In genomic region chr7:50265968-50266694, GRCh38 we compare ENCODE assay signal across 14 cellular contexts. TPM values are rescaled to one million over a fixed set of nuclear protein-coding genes. Genes with fewer than 3 reads are reported as not detected.
DNase-seq lines count a peak whose midpoint lies in the region; ATAC-seq, FAIRE-seq and TF ChIP-seq lines count a peak whose summit lies in the region.
"Had no signal": no experiment of that assay in that cellular context is flagged by ENCODE, and none has a peak within 500 bp of the region (broad histone marks: within the 10 kb centered on the region; RNA-seq: fewer than 3 reads in every experiment).

No MANE protein-coding gene starts in this region.

- TF ChIP-seq CTCF in right lobe of liver (IDR thresholded peaks at IDR 0.05) = no peak
- no peak for TF ChIP-seq CTCF in HepG2 (CRISPR knock-in tag; IDR thresholded peaks at IDR 0.05)
- no peak for TF ChIP-seq CTCF in gastroesophageal sphincter (IDR thresholded peaks at IDR 0.05)

- no peaks in the 10 kb centered on the region for H3K79me2 ChIP-seq in HepG2 (ENCODE audit: insufficient read depth, low read length)

- no TSS peak for BruUV-seq in HepG2 (replicated peaks; lab: Mats Ljungman, UMichigan)

- TF ChIP-seq POLR2A in right lobe of liver (IDR thresholded peaks at IDR 0.05) = no peak
- TF ChIP-seq POLR2A in HepG2 (IDR thresholded peaks at IDR 0.05; ENCODE audit: insufficient read depth in 1 of 2, low read depth in 2 of 2, low read length in 2 of 2) = no peak
- no peak for TF ChIP-seq POLR2A in gastroesophageal sphincter (IDR thresholded peaks at IDR 0.05)

- ATAC-seq in right lobe of liver (peak in 3 of 4 donors; percentile 15 to 33 (median 33)), HepG2 (no peak), gastroesophageal sphincter (peak; percentile 19), GM21528 (IDR thresholded peaks at IDR 0.05; ENCODE audit: low FRiP score, unreplicated experiment) (no peak)

- DNase-seq in right lobe of liver = no peak
- no peak for DNase-seq in HepG2 (ENCODE audit: low spot score)
- DNase-seq in activated CD4-positive, alpha-beta memory T cell treated with anti-CD3 and anti-CD28 coated beads, Interleukin-2, amount 10 ng/mL, durations not matched to agents 7 days and 5 days = peak; percentile 32
- no peak for DNase-seq in urothelium cell line (ENCODE audit: low spot score)
- DNase-seq in ACHN = no peak
- DNase-seq in NCI-H2029 treated with DMSO at 0.1 percent for 48 hours (lab: John Stamatoyannopoulos, UW) = no peak
- DNase-seq: GM23248, PC-9 had no signal

- no peaks in the 10 kb centered on the region for H3K36me3 ChIP-seq in right lobe of liver
- H3K36me3 ChIP-seq in HepG2 (replicated peaks in 1 of 2; ENCODE audit: control insufficient read depth in 1 of 2, insufficient read depth in 2 of 2, low read length in 2 of 2) = no peaks in the 10 kb centered on the region
- H3K36me3 ChIP-seq in gastroesophageal sphincter = no peaks in the 10 kb centered on the region

- H3K4me2 ChIP-seq in HepG2 (ENCODE audit: low read depth, low read length) = no peak overlapping the region
- H3K4me2 ChIP-seq: PC-9 had no signal

- H3K27ac Mint-ChIP-seq in activated CD4-positive, alpha-beta memory T cell treated with anti-CD3 and anti-CD28 coated beads, Interleukin-2, amount 10 ng/mL, durations not matched to agents 7 days and 5 days = peak overlapping the region; percentile 98
- H3K27ac Mint-ChIP-seq: brain, progenitor cell of endocrine pancreas had no signal

- TF ChIP-seq RAD21 in HepG2 (CRISPR knock-in tag; IDR thresholded peaks at IDR 0.05) = no peak

- no peaks in the 10 kb centered on the region for H3K27me3 Mint-ChIP-seq in activated CD4-positive, alpha-beta memory T cell treated with anti-CD3 and anti-CD28 coated beads, Interleukin-2, amount 10 ng/mL, durations not matched to agents 7 days and 5 days

- H3K9me3 ChIP-seq in right lobe of liver = no peaks in the 10 kb centered on the region
- H3K9me3 ChIP-seq in HepG2 (ENCODE audit: low read length) = no peaks in the 10 kb centered on the region
- no peaks in the 10 kb centered on the region for H3K9me3 ChIP-seq in gastroesophageal sphincter

- H3K4me1 ChIP-seq in right lobe of liver (no peaks in the 10 kb centered on the region), HepG2 (ENCODE audit: insufficient read depth, low read length) (no peaks in the 10 kb centered on the region), gastroesophageal sphincter (no peaks in the 10 kb centered on the region)

- intact Hi-C loops in right lobe of liver (cut with DNase I) (no loop called here), HepG2 (cut with micrococcal nuclease; ENCODE audit: unreplicated experiment) (no loop called here)

- peak overlapping the region; percentile 62 for H3K4me3 Mint-ChIP-seq in activated CD4-positive, alpha-beta memory T cell treated with anti-CD3 and anti-CD28 coated beads, Interleukin-2, amount 10 ng/mL, durations not matched to agents 7 days and 5 days
- H3K4me3 Mint-ChIP-seq: brain had no signal

- H3K9ac ChIP-seq in HepG2 (ENCODE audit: insufficient read depth, low read depth, low read length) = no peak overlapping the region
- H3K9ac ChIP-seq: GM23248 had no signal

- WGBS in right lobe of liver (ENCODE audit: insufficient coverage, low coverage, low lambda C conversion rate, missing lambda C conversion rate) = 55% methylated on average over 6 of the region's 7 CpGs
- WGBS in HepG2 (ENCODE audit: low lambda C conversion rate) = 26% methylated on average over 7 of the region's 7 CpGs
- WGBS in gastroesophageal sphincter (ENCODE audit: low coverage in 1 of 2), 2 donors = 57 to 78% methylated on average over 5 to 7 of the region's 7 CpGs

- H2AFZ ChIP-seq in HepG2 (ENCODE audit: low read length) = no peak overlapping the region
- H2AFZ ChIP-seq: GM23248, PC-9 had no signal

- H3K36me3 Mint-ChIP-seq in activated CD4-positive, alpha-beta memory T cell treated with anti-CD3 and anti-CD28 coated beads, Interleukin-2, amount 10 ng/mL, durations not matched to agents 7 days and 5 days (ENCODE audit: low read depth) = peaks cover 14% of the 10 kb centered on the region
- H3K36me3 Mint-ChIP-seq: brain had no signal

- H3K4me3 ChIP-seq in right lobe of liver (no peak overlapping the region), HepG2 (replicated peaks in 1 of 3; ENCODE audit: insufficient read depth in 1 of 3, low read depth in 2 of 3, low read length in 3 of 3) (no peak overlapping the region), gastroesophageal sphincter (no peak overlapping the region)
- H3K4me3 ChIP-seq: GM23248, PC-9 had no signal

- CTCF ChIA-PET in HepG2 (lab: Yijun Ruan, JAX; ENCODE audit: low intra/inter-chr PET ratio, low total read pairs) = no interaction called here
- CTCF ChIA-PET in activated CD4-positive, alpha-beta memory T cell treated with anti-CD3 and anti-CD28 coated beads, Interleukin-2, amount 10 ng/mL, durations not matched to agents 7 days and 5 days (lab: Charles Lee) = interaction anchor here (0.9 to 3.9 kb wide), 10 partner anchors 35 to 103 kb away, joined by 3 to 40 read pairs (median 5); partner anchors contain the start of gene IKZF1

- in situ Hi-C loops in HepG2 (cut with HindIII; ENCODE audit: extremely low pct_ligation_motif_present, low pct_unique_long_range_greater_than_20kb) (no loop called here), ACHN (cut with HindIII; ENCODE audit: low pct_ligation_motif_present, low pct_unique_long_range_greater_than_20kb, low sequenced_read_pairs) (no loop called here)

- H3K27ac ChIP-seq in right lobe of liver (no peak overlapping the region), HepG2 (ENCODE audit: extremely low read length, insufficient read depth, low read length) (no peak overlapping the region), gastroesophageal sphincter (no peak overlapping the region)
- H3K27ac ChIP-seq: GM23248, PC-9 had no signal

- no peaks in the 10 kb centered on the region for H4K20me1 ChIP-seq in HepG2 (ENCODE audit: insufficient read depth, low read length)

- POLR2A ChIA-PET in HepG2 (lab: Yijun Ruan, JAX) = no interaction called here
- POLR2A ChIA-PET in activated CD4-positive, alpha-beta memory T cell treated with anti-CD3 and anti-CD28 coated beads, Interleukin-2, amount 10 ng/mL, durations not matched to agents 7 days and 5 days (lab: Charles Lee) = interaction anchor here (0.7 to 11.8 kb wide), 28 partner anchors 8 to 474 kb away, joined by 3 to 454 read pairs (median 6); partner anchors contain the start of genes FIGNL1 and IKZF1

- H3K27me3 ChIP-seq in right lobe of liver (no peaks in the 10 kb centered on the region), HepG2 (ENCODE audit: control insufficient read depth in 1 of 2, insufficient read depth in 2 of 2, low read length in 2 of 2) (no peaks in the 10 kb centered on the region; a peak in 1 of 5 replicates), gastroesophageal sphincter (no peaks in the 10 kb centered on the region)

- no peak for TF ChIP-seq EP300 in HepG2 (IDR thresholded peaks at IDR 0.05; ENCODE audit: low read depth in 2 of 2, low read length in 2 of 2)
- TF ChIP-seq EP300 in HepG2 (CRISPR knock-in tag; IDR thresholded peaks at IDR 0.05; ENCODE audit: borderline replicate concordance) = no peak
- no peak for TF ChIP-seq EP300 in gastroesophageal sphincter (IDR thresholded peaks at IDR 0.05)

- peaks cover 96% of the 10 kb centered on the region for H3K4me1 Mint-ChIP-seq in activated CD4-positive, alpha-beta memory T cell treated with anti-CD3 and anti-CD28 coated beads, Interleukin-2, amount 10 ng/mL, durations not matched to agents 7 days and 5 days
- H3K4me1 Mint-ChIP-seq: brain had no signal

- FAIRE-seq in HepG2 (lab: Jason Lieb, UNC) (no peak), urothelium cell line (lab: Jason Lieb, UNC) (peak; percentile 40)
- FAIRE-seq: frontal cortex, islet of Langerhans had no signal

- H3K9me3 Mint-ChIP-seq in activated CD4-positive, alpha-beta memory T cell treated with anti-CD3 and anti-CD28 coated beads, Interleukin-2, amount 10 ng/mL, durations not matched to agents 7 days and 5 days = peaks cover 4% of the 10 kb centered on the region

TF ChIP-seq in HepG2, 621 proteins besides CTCF, POLR2A, EP300 and RAD21 (continues in another document):
- no peak for TF ChIP-seq ZNF672 (CRISPR knock-in tag; IDR thresholded peaks at IDR 0.05)
- no peak for TF ChIP-seq NR2F6 (IDR thresholded peaks at IDR 0.05)
- TF ChIP-seq NR2F6 (CRISPR knock-in tag; IDR thresholded peaks at IDR 0.05) = no peak
- no peak for TF ChIP-seq ZNF430 (CRISPR knock-in tag; IDR thresholded peaks at IDR 0.05)
- no peak for TF ChIP-seq ZSCAN9 (CRISPR knock-in tag; IDR thresholded peaks at IDR 0.05; ENCODE audit: borderline replicate concordance)
- no peak for TF ChIP-seq ADNP (CRISPR knock-in tag; IDR thresholded peaks at IDR 0.05)
- TF ChIP-seq EEA1 (CRISPR knock-in tag; IDR thresholded peaks at IDR 0.05; ENCODE audit: borderline replicate concordance) = no peak
- TF ChIP-seq ZNF24 (IDR thresholded peaks at IDR 0.05) = no peak

RNA-seq across cellular contexts. Expression of gene IKZF1, which starts 38.4 kb away (rescaled TPM):
- total RNA-seq in right lobe of liver (1 to 10 TPM; 3.1 to 9.6 (median 5.2) TPM), HepG2 (2016; rRNA removed; fragmentation: Illumina TruSeq; extraction: Trizol) (not detected in 2 replicates), gastroesophageal sphincter (10 to 100 TPM in 1 of 4 donors, 1 to 10 TPM in 3; 2.5 to 14.1 (median 5.9) TPM)
- not detected in 2 replicates for total RNA-seq in HepG2 (2016; cell fraction: cytosol; rRNA removed; fragmentation: Illumina TruSeq; extraction: Trizol; ENCODE audit: low read depth)
- not detected in 2 replicates for total RNA-seq in HepG2 (2016; cell fraction: insoluble cytoplasmic fraction; rRNA removed; fragmentation: Illumina TruSeq; extraction: Trizol)
- total RNA-seq in HepG2 (2016; cell fraction: membrane; rRNA removed; fragmentation: Illumina TruSeq; extraction: Trizol) = not detected in 2 replicates
- total RNA-seq in HepG2 (2016; cell fraction: nucleus; rRNA removed; fragmentation: Illumina TruSeq; extraction: Trizol) = not detected in 2 replicates
- polyA plus RNA-seq in HepG2 (2011; rRNA removed) = not detected in 2 replicates
- 0.01 TPM in 1 of 2 replicates, not detected in the other for polyA plus RNA-seq in HepG2 (2011; cell fraction: cytosol; rRNA removed)
- polyA plus RNA-seq in HepG2 (2011; cell fraction: nucleus; rRNA removed) = not detected in 2 replicates
- polyA plus RNA-seq in HepG2 (2012) = not detected in 2 replicates
- not detected in 2 replicates for polyA plus RNA-seq in HepG2 (2016; cell fraction: cytosol; fragmentation: Illumina TruSeq; extraction: Trizol; ENCODE audit: low read depth)
- not detected in 2 replicates for polyA plus RNA-seq in HepG2 (2016; cell fraction: insoluble cytoplasmic fraction; fragmentation: Illumina TruSeq; extraction: Trizol; ENCODE audit: low read depth)
- not detected in 2 replicates for polyA plus RNA-seq in HepG2 (2016; cell fraction: membrane; fragmentation: Illumina TruSeq; extraction: Trizol; ENCODE audit: low read depth)
- polyA plus RNA-seq in HepG2 (2016; cell fraction: nucleus; fragmentation: Illumina TruSeq; extraction: Trizol; ENCODE audit: insufficient read depth, low read depth) = not detected in 2 replicates
- polyA minus RNA-seq in HepG2 (2011; rRNA and poly(A)+ RNA removed; ENCODE audit: low replicate concordance) = 0.06 and 0.23 TPM in 2 replicates
- polyA minus RNA-seq in HepG2 (2011; cell fraction: cytosol; rRNA and poly(A)+ RNA removed) = not detected in 2 replicates
- not detected in 2 replicates for polyA minus RNA-seq in HepG2 (2011; cell fraction: nucleus; rRNA and poly(A)+ RNA removed)
- total RNA-seq in activated CD4-positive, alpha-beta memory T cell treated with anti-CD3 and anti-CD28 coated beads, Interleukin-2, amount 10 ng/mL, durations not matched to agents 7 days and 5 days = 100 to 1,000 TPM; 383 to 404 TPM
- total RNA-seq: GM23248, PC-9 had no signal
- polyA plus RNA-seq: GM23248 had no signal

Comparison
In these comparisons a context has a peak if more than half of its experiments do, and no peak if none do; other contexts are left out.
1. ATAC-seq: peak in right lobe of liver (3 of 4) and gastroesophageal sphincter (single experiment); none in HepG2 (single experiment) and GM21528 (single experiment).
2. RNA of gene IKZF1, which starts 38.4 kb away (total RNA-seq): 383 to 404 TPM in activated CD4-positive, alpha-beta memory T cell treated with anti-CD3 and anti-CD28 coated beads, Interleukin-2, amount 10 ng/mL, durations not matched to agents 7 days and 5 days; 2.5 to 14.1 TPM in gastroesophageal sphincter, 3.1 to 9.6 TPM in right lobe of liver and not detected in HepG2; every median in the first group is over 10 times any median in the second.